ENCODE assay signal across 9 cellular contexts in the genomic region with DNA sequence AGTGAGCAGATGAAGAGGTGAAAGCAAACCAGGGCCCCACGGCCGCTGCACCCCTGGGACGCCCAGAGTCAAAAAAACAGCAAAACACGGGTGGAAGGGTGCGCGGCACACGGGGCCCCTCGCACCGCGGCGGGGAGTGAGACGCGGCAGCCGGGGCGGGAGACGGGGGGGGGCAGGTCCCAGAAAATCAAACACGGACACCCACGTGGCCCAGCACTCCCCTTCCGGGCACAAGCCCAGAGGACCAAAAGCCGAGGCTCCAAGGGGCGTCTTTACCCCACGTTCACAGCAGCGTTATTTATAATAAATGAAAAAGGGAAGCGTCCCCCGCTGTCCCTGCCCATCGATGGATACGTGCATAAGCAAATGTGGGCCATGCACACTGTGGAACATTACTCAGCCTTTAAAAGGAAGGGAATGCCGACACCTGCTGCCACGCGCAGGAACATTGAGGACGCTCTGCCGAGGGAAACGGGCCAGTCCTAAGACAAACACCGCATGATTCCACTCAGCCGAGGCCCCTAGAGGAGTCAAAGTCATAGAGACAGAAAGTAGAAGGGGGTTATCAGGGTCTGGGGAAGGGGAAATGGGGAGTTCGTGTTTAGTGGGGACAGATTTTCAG. TPM values are rescaled to one million over a fixed set of nuclear protein-coding genes. Genes with fewer than 3 reads are reported as not detected.
A peak's percentile ranks its signal among the peaks of the same experiment; 100 is the strongest.
DNase-seq lines count a peak whose midpoint lies in the region; ATAC-seq and TF ChIP-seq lines count a peak whose summit lies in the region.
"Had no signal": no experiment of that assay in that cellular context is flagged by ENCODE, and none has a peak within 500 bp of the region (broad histone marks: within the 10 kb centered on the region; RNA-seq: fewer than 3 reads in every experiment).

No MANE protein-coding gene starts in this region.

- no peak for TF ChIP-seq CTCF in cardiac muscle cell (IDR thresholded peaks at IDR 0.05; ENCODE audit: low read depth, low read length)

- no peaks in the 10 kb centered on the region for H3K9me3 ChIP-seq in cardiac muscle cell (ENCODE audit: low read depth)

- no peak overlapping the region for H3K27ac ChIP-seq in cardiac muscle cell

- peaks cover 7% of the 10 kb centered on the region for H3K4me1 ChIP-seq in cardiac muscle cell (ENCODE audit: low read depth)

- H3K4me3 ChIP-seq in cardiac muscle cell (peak overlapping the region; percentile 89), skeletal muscle cell (ENCODE audit: low read depth, low read length) (peak overlapping the region; percentile 90)

- H3K36me3 ChIP-seq in cardiac muscle cell, result peaks cover 10% of the 10 kb centered on the region

- H3K27me3 ChIP-seq in cardiac muscle cell, result no peaks in the 10 kb centered on the region

- ATAC-seq in GM18517 (IDR thresholded peaks at IDR 0.05; ENCODE audit: unreplicated experiment) (peak; percentile 24), HG02943 (IDR thresholded peaks at IDR 0.05; ENCODE audit: low read depth, unreplicated experiment) (peak; percentile 22)

- DNase-seq in activated T-cell treated with anti-CD3 and anti-CD28 coated beads for 4 hours (peak; percentile 20), cardiac muscle cell (ENCODE audit: low read depth in 1 of 2, low spot score in 1 of 2) (no peak), skeletal muscle cell (ENCODE audit: low read depth) (no peak), C1 segment of cervical spinal cord (lab: John Stamatoyannopoulos, UW) (no peak), hepatic stellate cell (ENCODE audit: low spot score) (no peak), MV-4-11 (lab: John Stamatoyannopoulos, UW) (no peak)

RNA-seq across cellular contexts. Expression of a gene that starts 0.7 kb away (rescaled TPM):
- 111 and 159 TPM in 2 replicates for total RNA-seq in cardiac muscle cell
- polyA plus RNA-seq in cardiac muscle cell, result 210 and 321 TPM in 2 replicates

RNA-seq across cellular contexts. Expression of a gene that starts 3.7 kb away (rescaled TPM):
- not detected in 2 replicates for total RNA-seq in cardiac muscle cell
- polyA plus RNA-seq in cardiac muscle cell, result not detected in 2 replicates
- total RNA-seq: subcutaneous adipose tissue had no signal
